9 cellular contexts compared by ENCODE assay signal in the genomic region with DNA sequence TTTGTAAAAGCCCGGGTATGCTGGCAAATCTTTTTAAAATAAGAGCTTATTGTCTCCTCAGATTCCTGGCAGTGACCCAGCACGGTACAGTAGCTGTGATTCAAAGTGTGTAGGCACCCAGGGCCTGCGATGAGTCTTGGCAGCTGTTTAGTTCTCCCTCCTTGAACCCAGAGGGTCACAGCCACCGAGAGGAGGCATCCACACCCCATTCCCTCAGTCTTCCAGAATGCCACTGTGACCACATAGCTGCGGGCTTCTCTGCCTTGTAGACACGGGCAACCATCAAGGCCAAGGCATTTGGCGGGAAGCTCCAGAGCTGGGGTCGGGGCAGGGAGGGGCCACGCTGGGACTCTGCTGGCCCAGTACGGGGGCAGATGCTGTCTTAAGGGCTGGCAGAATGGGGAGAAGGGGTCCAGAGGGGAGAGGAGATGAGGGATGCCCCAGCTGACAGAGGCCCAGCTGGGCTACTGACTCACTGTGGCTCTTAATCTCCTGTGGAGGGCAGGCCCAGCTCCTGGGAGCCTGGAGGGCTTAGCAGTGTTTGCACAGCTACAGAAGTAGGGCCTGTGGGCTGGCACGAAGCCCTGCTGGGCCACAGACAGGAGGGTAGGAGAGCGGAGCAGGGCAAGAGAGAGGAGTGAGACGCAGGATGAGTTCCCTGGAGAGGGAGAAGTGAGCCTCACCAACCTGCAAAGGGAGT.
A peak's percentile ranks its signal among the peaks of the same experiment; 100 is the strongest.
DNase-seq lines count a peak whose midpoint lies in the region; ATAC-seq and TF ChIP-seq lines count a peak whose summit lies in the region.
"Had no signal": no experiment of that assay in that cellular context is flagged by ENCODE, and none has a peak within 500 bp of the region (broad histone marks: within the 10 kb centered on the region; RNA-seq: fewer than 3 reads in every experiment).

No MANE protein-coding gene starts in this region.

- intact Hi-C loops in prostate gland (cut with DNase I) = no loop called here

- H3K4me1 ChIP-seq in prostate gland (replicated peaks) = peaks cover 1% of the 10 kb centered on the region

- WGBS in prostate gland = 50% methylated on average over 13 of the region's 13 CpGs

- TF ChIP-seq CTCF in prostate gland (IDR thresholded peaks at IDR 0.05) = no peak

- TF ChIP-seq POLR2A in prostate gland (IDR thresholded peaks at IDR 0.05) = no peak

- H3K27me3 Mint-ChIP-seq in central memory CD8-positive, alpha-beta T cell = peaks cover 56% of the 10 kb centered on the region
- peaks cover 36 to 40% of the 10 kb centered on the region in 2 donors for H3K27me3 Mint-ChIP-seq in stimulated activated naive B cell treated with anti-CD40 and anti-IgM and Interleukin-4, amounts not matched to agents 10 μg/mL and 1 μg/mL and 100 μg/mL, for 72 hours

- no peaks in the 10 kb centered on the region for H3K36me3 Mint-ChIP-seq in central memory CD8-positive, alpha-beta T cell (ENCODE audit: insufficient read depth)
- no peaks in the 10 kb centered on the region for H3K36me3 Mint-ChIP-seq in stimulated activated naive B cell treated with anti-CD40 and anti-IgM and Interleukin-4, amounts not matched to agents 10 μg/mL and 1 μg/mL and 100 μg/mL, for 72 hours

- no peaks in the 10 kb centered on the region for H3K9me3 Mint-ChIP-seq in central memory CD8-positive, alpha-beta T cell
- H3K9me3 Mint-ChIP-seq in stimulated activated naive B cell treated with anti-CD40 and anti-IgM and Interleukin-4, amounts not matched to agents 10 μg/mL and 1 μg/mL and 100 μg/mL, for 72 hours = peaks cover 0 to 1% of the 10 kb centered on the region in 2 donors

- H3K4me3 Mint-ChIP-seq in central memory CD8-positive, alpha-beta T cell = no peak overlapping the region
- no peak overlapping the region for H3K4me3 Mint-ChIP-seq in stimulated activated naive B cell treated with anti-CD40 and anti-IgM and Interleukin-4, amounts not matched to agents 10 μg/mL and 1 μg/mL and 100 μg/mL, for 72 hours

- H3K4me1 Mint-ChIP-seq in central memory CD8-positive, alpha-beta T cell = no peaks in the 10 kb centered on the region
- H3K4me1 Mint-ChIP-seq in stimulated activated naive B cell treated with anti-CD40 and anti-IgM and Interleukin-4, amounts not matched to agents 10 μg/mL and 1 μg/mL and 100 μg/mL, for 72 hours = no peaks in the 10 kb centered on the region

- H3K27ac Mint-ChIP-seq in central memory CD8-positive, alpha-beta T cell (ENCODE audit: low read depth) = peak overlapping the region; percentile 47
- no peak overlapping the region for H3K27ac Mint-ChIP-seq in stimulated activated naive B cell treated with anti-CD40 and anti-IgM and Interleukin-4, amounts not matched to agents 10 μg/mL and 1 μg/mL and 100 μg/mL, for 72 hours

- H3K9me3 ChIP-seq in prostate gland = no peaks in the 10 kb centered on the region

- H3K27me3 ChIP-seq in prostate gland (replicated peaks; ENCODE audit: insufficient read depth) = no peaks in the 10 kb centered on the region

- DNase-seq in GM03348 (ENCODE audit: low spot score) (peak; percentile 42), NCI-H345 (lab: John Stamatoyannopoulos, UW) (peak; percentile 98), prostate gland (ENCODE audit: low spot score) (peak; percentile 49), HT-29 (ENCODE audit: low spot score) (no peak)
- no peak for DNase-seq in central memory CD8-positive, alpha-beta T cell (ENCODE audit: low spot score in 2 of 2)
- no peak for DNase-seq in stimulated activated naive B cell treated with anti-CD40 and anti-IgM and Interleukin-4, amounts not matched to agents 10 μg/mL and 1 μg/mL and 100 μg/mL, for 72 hours

- ATAC-seq in central memory CD8-positive, alpha-beta T cell (replicated peaks; ENCODE audit: extremely low read depth, poor library complexity, severe bottlenecking) = no peak
- ATAC-seq in stimulated activated naive B cell treated with anti-CD40 and anti-IgM and Interleukin-4, amounts not matched to agents 10 μg/mL and 1 μg/mL and 100 μg/mL, for 72 hours (replicated peaks) = no peak
- no peak for ATAC-seq in GM21515 (IDR thresholded peaks at IDR 0.05; ENCODE audit: unreplicated experiment)
- no peak for ATAC-seq in GM21737 (IDR thresholded peaks at IDR 0.05; ENCODE audit: unreplicated experiment)
- ATAC-seq: GM12878 had no signal

- H3K36me3 ChIP-seq in prostate gland = no peaks in the 10 kb centered on the region

- no peak overlapping the region for H3K4me3 ChIP-seq in prostate gland
- H3K4me3 ChIP-seq: GM12878 had no signal

- H3K27ac ChIP-seq in prostate gland = no peak overlapping the region

Comparison
In these comparisons a context has a peak if more than half of its experiments do, and no peak if none do; other contexts are left out.
1. DNase-seq: peak in GM03348 (single experiment), NCI-H345 (single experiment) and prostate gland (single experiment); none in central memory CD8-positive, alpha-beta T cell (0 of 2), stimulated activated naive B cell treated with anti-CD40 and anti-IgM and Interleukin-4, amounts not matched to agents 10 μg/mL and 1 μg/mL and 100 μg/mL, for 72 hours (single experiment) and HT-29 (single experiment).